ENCODE assay signal across 1 cellular context in the genomic region with DNA sequence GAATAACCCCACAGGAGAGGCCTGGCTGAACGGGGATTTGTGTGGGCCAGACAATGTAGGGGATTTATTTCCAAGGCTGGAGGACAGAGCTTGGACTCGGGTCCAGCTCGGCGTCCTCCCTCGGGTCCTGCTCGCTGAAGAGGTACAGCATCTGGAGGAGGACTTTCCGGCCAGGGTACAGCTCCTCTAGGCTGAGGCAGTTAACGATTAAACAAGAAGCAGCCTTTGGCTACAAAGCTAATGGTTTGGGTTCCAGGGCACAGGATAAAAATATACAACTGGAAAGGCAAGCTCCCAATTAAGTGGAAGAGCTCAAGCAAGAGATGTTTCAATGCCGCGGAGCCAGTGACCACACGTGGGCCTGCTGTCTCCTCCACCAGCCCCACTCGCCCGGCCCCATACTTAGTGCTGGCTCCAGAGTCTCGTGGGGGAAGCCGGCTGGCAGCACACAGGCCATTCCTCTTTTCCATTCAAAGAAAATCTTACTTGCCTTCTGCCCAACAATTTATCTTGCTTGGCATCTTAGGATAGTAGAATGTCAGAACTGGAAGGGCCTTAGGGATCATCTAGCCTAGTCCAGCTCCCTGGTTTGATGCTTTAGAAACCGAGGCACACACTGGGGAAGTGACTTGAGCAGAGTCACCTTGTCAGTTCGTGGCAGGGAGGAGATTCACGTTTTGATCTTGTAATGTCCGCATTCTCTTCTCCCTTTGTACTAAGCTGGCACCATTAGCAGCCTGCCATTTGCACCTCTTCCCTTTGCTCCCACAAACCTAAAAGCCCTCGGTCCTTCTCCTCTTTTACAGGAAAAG.
A peak's percentile ranks its signal among the peaks of the same experiment; 100 is the strongest.
TF ChIP-seq lines count a peak whose summit lies in the region.

No MANE protein-coding gene starts in this region.

TF ChIP-seq in HepG2, 621 proteins besides CTCF, POLR2A, EP300 and RAD21 (continued from another document and continues in another):
- TF ChIP-seq, protein P1, sequence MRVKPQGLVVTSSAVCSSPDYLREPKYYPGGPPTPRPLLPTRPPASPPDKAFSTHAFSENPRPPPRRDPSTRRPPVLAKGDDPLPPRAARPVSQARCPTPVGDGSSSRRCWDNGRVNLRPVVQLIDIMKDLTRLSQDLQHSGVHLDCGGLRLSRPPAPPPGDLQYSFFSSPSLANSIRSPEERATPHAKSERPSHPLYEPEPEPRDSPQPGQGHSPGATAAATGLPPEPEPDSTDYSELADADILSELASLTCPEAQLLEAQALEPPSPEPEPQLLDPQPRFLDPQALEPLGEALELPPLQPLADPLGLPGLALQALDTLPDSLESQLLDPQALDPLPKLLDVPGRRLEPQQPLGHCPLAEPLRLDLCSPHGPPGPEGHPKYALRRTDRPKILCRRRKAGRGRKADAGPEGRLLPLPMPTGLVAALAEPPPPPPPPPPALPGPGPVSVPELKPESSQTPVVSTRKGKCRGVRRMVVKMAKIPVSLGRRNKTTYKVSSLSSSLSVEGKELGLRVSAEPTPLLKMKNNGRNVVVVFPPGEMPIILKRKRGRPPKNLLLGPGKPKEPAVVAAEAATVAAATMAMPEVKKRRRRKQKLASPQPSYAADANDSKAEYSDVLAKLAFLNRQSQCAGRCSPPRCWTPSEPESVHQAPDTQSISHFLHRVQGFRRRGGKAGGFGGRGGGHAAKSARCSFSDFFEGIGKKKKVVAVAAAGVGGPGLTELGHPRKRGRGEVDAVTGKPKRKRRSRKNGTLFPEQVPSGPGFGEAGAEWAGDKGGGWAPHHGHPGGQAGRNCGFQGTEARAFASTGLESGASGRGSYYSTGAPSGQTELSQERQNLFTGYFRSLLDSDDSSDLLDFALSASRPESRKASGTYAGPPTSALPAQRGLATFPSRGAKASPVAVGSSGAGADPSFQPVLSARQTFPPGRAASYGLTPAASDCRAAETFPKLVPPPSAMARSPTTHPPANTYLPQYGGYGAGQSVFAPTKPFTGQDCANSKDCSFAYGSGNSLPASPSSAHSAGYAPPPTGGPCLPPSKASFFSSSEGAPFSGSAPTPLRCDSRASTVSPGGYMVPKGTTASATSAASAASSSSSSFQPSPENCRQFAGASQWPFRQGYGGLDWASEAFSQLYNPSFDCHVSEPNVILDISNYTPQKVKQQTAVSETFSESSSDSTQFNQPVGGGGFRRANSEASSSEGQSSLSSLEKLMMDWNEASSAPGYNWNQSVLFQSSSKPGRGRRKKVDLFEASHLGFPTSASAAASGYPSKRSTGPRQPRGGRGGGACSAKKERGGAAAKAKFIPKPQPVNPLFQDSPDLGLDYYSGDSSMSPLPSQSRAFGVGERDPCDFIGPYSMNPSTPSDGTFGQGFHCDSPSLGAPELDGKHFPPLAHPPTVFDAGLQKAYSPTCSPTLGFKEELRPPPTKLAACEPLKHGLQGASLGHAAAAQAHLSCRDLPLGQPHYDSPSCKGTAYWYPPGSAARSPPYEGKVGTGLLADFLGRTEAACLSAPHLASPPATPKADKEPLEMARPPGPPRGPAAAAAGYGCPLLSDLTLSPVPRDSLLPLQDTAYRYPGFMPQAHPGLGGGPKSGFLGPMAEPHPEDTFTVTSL (CRISPR knock-in tag; IDR thresholded peaks at IDR 0.05; ENCODE audit: borderline replicate concordance): peak; percentile 43; the same call in 1 of the 2 replicates
- TF ChIP-seq, protein P2, sequence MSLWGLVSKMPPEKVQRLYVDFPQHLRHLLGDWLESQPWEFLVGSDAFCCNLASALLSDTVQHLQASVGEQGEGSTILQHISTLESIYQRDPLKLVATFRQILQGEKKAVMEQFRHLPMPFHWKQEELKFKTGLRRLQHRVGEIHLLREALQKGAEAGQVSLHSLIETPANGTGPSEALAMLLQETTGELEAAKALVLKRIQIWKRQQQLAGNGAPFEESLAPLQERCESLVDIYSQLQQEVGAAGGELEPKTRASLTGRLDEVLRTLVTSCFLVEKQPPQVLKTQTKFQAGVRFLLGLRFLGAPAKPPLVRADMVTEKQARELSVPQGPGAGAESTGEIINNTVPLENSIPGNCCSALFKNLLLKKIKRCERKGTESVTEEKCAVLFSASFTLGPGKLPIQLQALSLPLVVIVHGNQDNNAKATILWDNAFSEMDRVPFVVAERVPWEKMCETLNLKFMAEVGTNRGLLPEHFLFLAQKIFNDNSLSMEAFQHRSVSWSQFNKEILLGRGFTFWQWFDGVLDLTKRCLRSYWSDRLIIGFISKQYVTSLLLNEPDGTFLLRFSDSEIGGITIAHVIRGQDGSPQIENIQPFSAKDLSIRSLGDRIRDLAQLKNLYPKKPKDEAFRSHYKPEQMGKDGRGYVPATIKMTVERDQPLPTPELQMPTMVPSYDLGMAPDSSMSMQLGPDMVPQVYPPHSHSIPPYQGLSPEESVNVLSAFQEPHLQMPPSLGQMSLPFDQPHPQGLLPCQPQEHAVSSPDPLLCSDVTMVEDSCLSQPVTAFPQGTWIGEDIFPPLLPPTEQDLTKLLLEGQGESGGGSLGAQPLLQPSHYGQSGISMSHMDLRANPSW (CRISPR knock-in tag; IDR thresholded peaks at IDR 0.05; ENCODE audit: borderline replicate concordance): no peak
- TF ChIP-seq FOXM1 (CRISPR knock-in tag; IDR thresholded peaks at IDR 0.05): no peak
- TF ChIP-seq GFI1 (CRISPR knock-in tag; IDR thresholded peaks at IDR 0.05; ENCODE audit: borderline replicate concordance): peak; percentile 6; the same call in 1 of the 2 replicates
- no peak for TF ChIP-seq ZFP36L2 (CRISPR knock-in tag; IDR thresholded peaks at IDR 0.05)
- TF ChIP-seq, protein P3, sequence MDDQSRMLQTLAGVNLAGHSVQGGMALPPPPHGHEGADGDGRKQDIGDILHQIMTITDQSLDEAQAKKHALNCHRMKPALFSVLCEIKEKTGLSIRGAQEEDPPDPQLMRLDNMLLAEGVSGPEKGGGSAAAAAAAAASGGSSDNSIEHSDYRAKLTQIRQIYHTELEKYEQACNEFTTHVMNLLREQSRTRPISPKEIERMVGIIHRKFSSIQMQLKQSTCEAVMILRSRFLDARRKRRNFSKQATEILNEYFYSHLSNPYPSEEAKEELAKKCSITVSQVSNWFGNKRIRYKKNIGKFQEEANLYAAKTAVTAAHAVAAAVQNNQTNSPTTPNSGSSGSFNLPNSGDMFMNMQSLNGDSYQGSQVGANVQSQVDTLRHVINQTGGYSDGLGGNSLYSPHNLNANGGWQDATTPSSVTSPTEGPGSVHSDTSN (CRISPR knock-in tag; IDR thresholded peaks at IDR 0.05; ENCODE audit: borderline replicate concordance): no peak
- TF ChIP-seq, protein P4, sequence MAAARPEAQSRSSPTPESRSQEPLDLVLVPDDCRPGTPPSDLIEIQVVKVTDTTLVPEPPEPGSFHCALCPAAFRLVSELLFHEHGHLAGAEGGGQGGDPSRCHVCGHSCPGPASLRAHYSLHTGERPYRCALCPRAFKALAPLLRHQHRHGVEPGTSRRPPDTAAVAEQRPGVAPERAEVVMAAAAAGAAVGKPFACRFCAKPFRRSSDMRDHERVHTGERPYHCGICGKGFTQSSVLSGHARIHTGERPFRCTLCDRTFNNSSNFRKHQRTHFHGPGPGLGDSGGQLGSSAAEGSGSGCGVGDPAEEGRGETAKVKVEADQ (CRISPR knock-in tag; IDR thresholded peaks at IDR 0.05; ENCODE audit: borderline replicate concordance): 0 out of 2 replicates have a peak, but pooled peaks have one; percentile 51
- no peak for TF ChIP-seq ZNF83 (CRISPR knock-in tag; IDR thresholded peaks at IDR 0.05; ENCODE audit: borderline replicate concordance)
- TF ChIP-seq ZNF460 (CRISPR knock-in tag; IDR thresholded peaks at IDR 0.05; ENCODE audit: borderline replicate concordance): no peak
- no peak; the same call in 1 of the 2 replicates for TF ChIP-seq ZNF644 (CRISPR knock-in tag; IDR thresholded peaks at IDR 0.05; ENCODE audit: low read depth)
- TF ChIP-seq ZNF232 (CRISPR knock-in tag; IDR thresholded peaks at IDR 0.05; ENCODE audit: borderline replicate concordance): no peak
- TF ChIP-seq NCOA1 (CRISPR knock-in tag; IDR thresholded peaks at IDR 0.05): no peak
- no peak for TF ChIP-seq XBP1 (CRISPR knock-in tag; IDR thresholded peaks at IDR 0.05)
- TF ChIP-seq ZNF790 (CRISPR knock-in tag; IDR thresholded peaks at IDR 0.05; ENCODE audit: borderline replicate concordance): no peak
- no peak for TF ChIP-seq ZNF567 (CRISPR knock-in tag; IDR thresholded peaks at IDR 0.05; ENCODE audit: borderline replicate concordance)
- TF ChIP-seq NR3C1 (CRISPR knock-in tag; IDR thresholded peaks at IDR 0.05): no peak
- TF ChIP-seq ZNF549 (CRISPR knock-in tag; IDR thresholded peaks at IDR 0.05): no peak
- no peak for TF ChIP-seq NR2F1 (CRISPR knock-in tag; IDR thresholded peaks at IDR 0.05)
- TF ChIP-seq MEIS1 (CRISPR knock-in tag; IDR thresholded peaks at IDR 0.05; ENCODE audit: borderline replicate concordance): 0 out of 2 replicates have a peak, but pooled peaks have one; percentile 38
- TF ChIP-seq PHF21A (CRISPR knock-in tag; IDR thresholded peaks at IDR 0.05): peak; percentile 95
- TF ChIP-seq, protein P5, sequence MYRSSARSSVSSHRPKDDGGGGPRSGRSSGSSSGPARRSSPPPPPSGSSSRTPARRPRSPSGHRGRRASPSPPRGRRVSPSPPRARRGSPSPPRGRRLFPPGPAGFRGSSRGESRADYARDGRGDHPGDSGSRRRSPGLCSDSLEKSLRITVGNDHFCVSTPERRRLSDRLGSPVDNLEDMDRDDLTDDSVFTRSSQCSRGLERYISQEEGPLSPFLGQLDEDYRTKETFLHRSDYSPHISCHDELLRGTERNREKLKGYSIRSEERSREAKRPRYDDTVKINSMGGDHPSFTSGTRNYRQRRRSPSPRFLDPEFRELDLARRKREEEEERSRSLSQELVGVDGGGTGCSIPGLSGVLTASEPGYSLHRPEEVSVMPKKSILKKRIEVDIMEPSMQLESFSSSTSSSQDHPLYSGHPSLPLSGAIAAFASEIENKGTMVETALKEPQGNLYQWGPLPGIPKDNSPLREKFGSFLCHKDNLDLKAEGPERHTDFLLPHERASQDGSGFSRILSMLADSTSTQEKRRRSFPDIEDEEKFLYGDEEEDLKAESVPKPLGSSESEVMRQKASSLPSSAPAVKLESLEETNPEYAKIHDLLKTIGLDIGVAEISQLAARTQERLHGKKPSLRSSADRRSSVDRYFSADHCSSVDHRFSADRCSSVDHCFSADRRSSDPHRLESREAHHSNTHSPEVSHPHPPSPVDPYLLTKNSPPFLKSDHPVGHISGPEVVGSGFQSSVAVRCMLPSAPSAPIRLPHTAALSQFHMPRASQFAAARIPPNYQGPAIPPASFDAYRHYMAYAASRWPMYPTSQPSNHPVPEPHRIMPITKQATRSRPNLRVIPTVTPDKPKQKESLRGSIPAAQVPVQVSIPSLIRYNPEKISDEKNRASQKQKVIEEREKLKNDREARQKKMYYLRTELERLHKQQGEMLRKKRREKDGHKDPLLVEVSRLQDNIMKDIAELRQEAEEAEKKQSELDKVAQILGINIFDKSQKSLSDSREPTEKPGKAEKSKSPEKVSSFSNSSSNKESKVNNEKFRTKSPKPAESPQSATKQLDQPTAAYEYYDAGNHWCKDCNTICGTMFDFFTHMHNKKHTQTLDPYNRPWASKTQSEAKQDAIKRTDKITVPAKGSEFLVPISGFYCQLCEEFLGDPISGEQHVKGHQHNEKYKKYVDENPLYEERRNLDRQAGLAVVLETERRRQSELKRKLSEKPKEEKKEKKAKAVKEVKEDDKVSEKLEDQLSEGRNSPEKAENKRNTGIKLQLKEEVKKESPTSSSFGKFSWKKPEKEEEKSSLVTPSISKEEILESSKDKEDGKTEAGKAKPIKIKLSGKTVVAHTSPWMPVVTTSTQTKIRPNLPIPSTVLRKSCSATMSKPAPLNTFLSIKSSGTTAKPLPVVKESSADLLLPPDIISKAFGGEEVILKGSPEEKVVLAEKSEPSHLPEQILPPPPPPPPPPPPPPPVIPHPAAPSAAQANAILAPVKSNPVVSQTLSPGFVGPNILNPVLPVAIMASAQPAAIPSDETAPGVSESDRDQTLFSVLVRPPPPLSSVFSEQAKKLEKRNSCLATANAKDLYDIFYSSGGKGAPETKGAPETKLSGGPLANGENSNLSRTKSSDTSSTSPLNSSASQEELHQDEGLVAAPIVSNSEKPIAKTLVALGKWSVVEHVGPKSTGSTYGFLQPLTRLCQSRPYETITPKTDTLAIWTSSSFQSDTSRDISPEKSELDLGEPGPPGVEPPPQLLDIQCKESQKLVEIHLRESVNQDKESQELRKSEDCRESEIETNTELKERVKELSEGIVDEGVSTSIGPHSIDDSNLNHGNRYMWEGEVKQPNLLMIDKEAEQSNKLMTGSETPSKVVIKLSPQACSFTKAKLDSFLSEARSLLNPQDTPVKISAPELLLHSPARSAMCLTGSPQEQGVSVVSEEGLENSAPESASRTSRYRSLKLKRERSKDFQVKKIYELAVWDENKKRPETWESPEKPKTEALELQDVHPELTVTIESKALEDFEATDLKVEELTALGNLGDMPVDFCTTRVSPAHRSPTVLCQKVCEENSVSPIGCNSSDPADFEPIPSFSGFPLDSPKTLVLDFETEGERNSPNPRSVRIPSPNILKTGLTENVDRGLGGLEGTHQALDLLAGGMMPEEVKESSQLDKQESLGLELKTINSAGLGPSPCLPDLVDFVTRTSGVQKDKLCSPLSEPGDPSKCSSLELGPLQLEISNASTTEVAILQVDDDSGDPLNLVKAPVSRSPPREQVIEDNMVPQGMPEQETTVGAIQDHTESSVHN (CRISPR knock-in tag; IDR thresholded peaks at IDR 0.05): no peak
- no peak for TF ChIP-seq NFYB (CRISPR knock-in tag; IDR thresholded peaks at IDR 0.05)
- TF ChIP-seq, protein P6, sequence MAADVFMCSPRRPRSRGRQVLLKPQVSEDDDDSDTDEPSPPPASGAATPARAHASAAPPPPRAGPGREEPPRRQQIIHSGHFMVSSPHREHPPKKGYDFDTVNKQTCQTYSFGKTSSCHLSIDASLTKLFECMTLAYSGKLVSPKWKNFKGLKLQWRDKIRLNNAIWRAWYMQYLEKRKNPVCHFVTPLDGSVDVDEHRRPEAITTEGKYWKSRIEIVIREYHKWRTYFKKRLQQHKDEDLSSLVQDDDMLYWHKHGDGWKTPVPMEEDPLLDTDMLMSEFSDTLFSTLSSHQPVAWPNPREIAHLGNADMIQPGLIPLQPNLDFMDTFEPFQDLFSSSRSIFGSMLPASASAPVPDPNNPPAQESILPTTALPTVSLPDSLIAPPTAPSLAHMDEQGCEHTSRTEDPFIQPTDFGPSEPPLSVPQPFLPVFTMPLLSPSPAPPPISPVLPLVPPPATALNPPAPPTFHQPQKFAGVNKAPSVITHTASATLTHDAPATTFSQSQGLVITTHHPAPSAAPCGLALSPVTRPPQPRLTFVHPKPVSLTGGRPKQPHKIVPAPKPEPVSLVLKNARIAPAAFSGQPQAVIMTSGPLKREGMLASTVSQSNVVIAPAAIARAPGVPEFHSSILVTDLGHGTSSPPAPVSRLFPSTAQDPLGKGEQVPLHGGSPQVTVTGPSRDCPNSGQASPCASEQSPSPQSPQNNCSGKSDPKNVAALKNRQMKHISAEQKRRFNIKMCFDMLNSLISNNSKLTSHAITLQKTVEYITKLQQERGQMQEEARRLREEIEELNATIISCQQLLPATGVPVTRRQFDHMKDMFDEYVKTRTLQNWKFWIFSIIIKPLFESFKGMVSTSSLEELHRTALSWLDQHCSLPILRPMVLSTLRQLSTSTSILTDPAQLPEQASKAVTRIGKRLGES (CRISPR knock-in tag; IDR thresholded peaks at IDR 0.05; ENCODE audit: borderline replicate concordance): no peak
- no peak for TF ChIP-seq SMARCC2 (IDR thresholded peaks at IDR 0.05)
- TF ChIP-seq RBAK (CRISPR knock-in tag; IDR thresholded peaks at IDR 0.05): no peak
- TF ChIP-seq, protein P7, sequence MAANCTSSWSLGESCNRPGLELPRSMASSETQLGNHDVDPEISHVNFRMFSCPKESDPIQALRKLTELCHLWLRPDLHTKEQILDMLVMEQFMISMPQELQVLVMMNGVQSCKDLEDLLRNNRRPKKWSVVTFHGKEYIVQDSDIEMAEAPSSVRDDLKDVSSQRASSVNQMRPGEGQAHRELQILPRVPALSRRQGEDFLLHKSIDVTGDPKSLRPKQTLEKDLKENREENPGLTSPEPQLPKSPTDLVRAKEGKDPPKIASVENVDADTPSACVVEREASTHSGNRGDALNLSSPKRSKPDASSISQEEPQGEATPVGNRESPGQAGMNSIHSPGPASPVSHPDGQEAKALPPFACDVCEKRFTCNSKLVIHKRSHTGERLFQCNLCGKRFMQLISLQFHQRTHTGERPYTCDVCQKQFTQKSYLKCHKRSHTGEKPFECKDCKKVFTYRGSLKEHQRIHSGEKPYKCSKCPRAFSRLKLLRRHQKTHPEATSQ (CRISPR knock-in tag; IDR thresholded peaks at IDR 0.05; ENCODE audit: borderline replicate concordance): no peak
- no peak for TF ChIP-seq KAT2B (IDR thresholded peaks at IDR 0.05; ENCODE audit: borderline replicate concordance, low read depth, low read length)
- TF ChIP-seq ZNF20 (CRISPR knock-in tag; IDR thresholded peaks at IDR 0.05): no peak
